In the genomic region with DNA sequence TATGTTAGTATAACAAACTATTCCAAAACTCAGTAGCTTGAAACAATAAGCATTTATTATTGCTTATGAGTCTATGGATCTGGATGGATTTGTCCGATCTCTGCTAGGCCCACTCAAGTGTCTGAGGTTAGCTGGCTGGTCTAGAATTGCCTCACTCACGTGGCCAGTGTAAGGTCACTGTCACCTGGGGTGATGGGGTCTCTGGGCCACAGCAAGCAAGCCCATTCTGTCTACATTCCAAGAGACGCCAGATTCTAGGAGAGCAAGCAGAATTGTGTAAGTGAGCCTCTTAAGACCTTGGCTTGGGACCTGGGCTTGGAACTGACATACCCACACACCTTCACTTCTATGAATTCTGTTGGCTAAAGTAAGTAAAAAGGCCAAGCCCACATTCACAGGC, we compare ENCODE assay signal across 18 cellular contexts.
"Had no signal": no experiment of that assay in that cellular context is flagged by ENCODE, and none has a peak within 500 bp of the region (broad histone marks: within the 10 kb centered on the region; RNA-seq: fewer than 3 reads in every experiment).

No MANE protein-coding gene starts in this region.

- H3K27ac Mint-ChIP-seq: dendritic cell treated with granulocyte-macrophage colony-stimulating factor and Interleukin-4, amounts not matched to agents 40 ng/mL and 50 ng/mL, for 4 days; effector memory CD8-positive, alpha-beta T cell; immature natural killer cell; memory B cell; naive B cell; nephron progenitor cell had no signal

- DNase-seq: cerebellar nuclear complex; effector memory CD8-positive, alpha-beta T cell; erythroblast; foreskin keratinocyte; heart left ventricle; immature natural killer cell; left lung; lower lobe of right lung; naive B cell; nephron progenitor cell; sigmoid colon; stimulated activated CD4-positive, alpha-beta T cell treated with anti-CD3 and anti-CD28 coated beads, Interleukin-12 subunit alpha, Interleukin-12 subunit beta, amount 100 ng/mL, for 4 hours; stimulated activated naive CD4-positive, alpha-beta T cell treated with Interleukin-2 at 50 U/mL for 16 hours; upper lobe of left lung had no signal

- H3K4me1 Mint-ChIP-seq: immature natural killer cell, memory B cell, naive B cell had no signal

- H3K36me3 Mint-ChIP-seq: immature natural killer cell, memory B cell, naive B cell had no signal

- H3K27me3 Mint-ChIP-seq: dendritic cell treated with granulocyte-macrophage colony-stimulating factor and Interleukin-4, amounts not matched to agents 40 ng/mL and 50 ng/mL, for 4 days had no signal

- H3K9me3 Mint-ChIP-seq: dendritic cell treated with granulocyte-macrophage colony-stimulating factor and Interleukin-4, amounts not matched to agents 40 ng/mL and 50 ng/mL, for 4 days; effector memory CD8-positive, alpha-beta T cell; immature natural killer cell; memory B cell had no signal

- H3K4me3 Mint-ChIP-seq: dendritic cell treated with granulocyte-macrophage colony-stimulating factor and Interleukin-4, amounts not matched to agents 40 ng/mL and 50 ng/mL, for 4 days; effector memory CD8-positive, alpha-beta T cell; immature natural killer cell; memory B cell; naive B cell; nephron progenitor cell had no signal

- H3K27ac ChIP-seq: heart left ventricle, left lung, lower lobe of right lung, neutrophil, sigmoid colon, upper lobe of left lung, vagina had no signal
